ENCODE assay signal across 33 cellular contexts in genomic region chr7:72445580-72445979, GRCh38. TPM values are rescaled to one million over a fixed set of nuclear protein-coding genes. Genes with fewer than 3 reads are reported as not detected.
"Had no signal": no experiment of that assay in that cellular context is flagged by ENCODE, and none has a peak within 500 bp of the region (broad histone marks: within the 10 kb centered on the region; RNA-seq: fewer than 3 reads in every experiment).

No MANE protein-coding gene starts in this region.

- H3K4me3 Mint-ChIP-seq: dendritic cell treated with granulocyte-macrophage colony-stimulating factor and Interleukin-4, amounts not matched to agents 40 ng/mL and 50 ng/mL, for 4 days; mesothelial cell of epicardium; naive B cell; natural killer cell treated with Interleukin-12 subunit alpha and Interleukin-12 subunit beta and Interleukin-15 and Interleukin-18, amount 100 ng/mL, for 72 hours; neural progenitor cell; stimulated activated naive B cell treated with anti-CD40 and anti-IgM and Interleukin-4, amounts not matched to agents 10 μg/mL and 1 μg/mL and 100 μg/mL, for 72 hours; stimulated activated naive CD8-positive, alpha-beta T cell treated with anti-CD3 and anti-CD28 coated beads, Interleukin-15, Interleukin-2, amounts not matched to agents 100 ng/mL and 50 ng/mL, for 24 hours had no signal

- H3K4me1 Mint-ChIP-seq: mesothelial cell of epicardium had no signal

- H3K9me3 Mint-ChIP-seq: dendritic cell treated with granulocyte-macrophage colony-stimulating factor and Interleukin-4, amounts not matched to agents 40 ng/mL and 50 ng/mL, for 4 days; mesothelial cell of epicardium; natural killer cell treated with Interleukin-12 subunit alpha and Interleukin-12 subunit beta and Interleukin-15 and Interleukin-18, amount 100 ng/mL, for 72 hours; neural progenitor cell; stimulated activated naive B cell treated with anti-CD40 and anti-IgM and Interleukin-4, amounts not matched to agents 10 μg/mL and 1 μg/mL and 100 μg/mL, for 72 hours had no signal

- H3K36me3 Mint-ChIP-seq: mesothelial cell of epicardium; naive B cell; natural killer cell treated with Interleukin-12 subunit alpha and Interleukin-12 subunit beta and Interleukin-15 and Interleukin-18, amount 100 ng/mL, for 72 hours; neural progenitor cell; stimulated activated naive B cell treated with anti-CD40 and anti-IgM and Interleukin-4, amounts not matched to agents 10 μg/mL and 1 μg/mL and 100 μg/mL, for 72 hours had no signal

- H3K4me3 ChIP-seq: colonic mucosa, esophagus muscularis mucosa, gastroesophageal sphincter, heart left ventricle, hepatocyte, left lung, mucosa of descending colon, neural progenitor cell, psoas muscle, skin epidermis, thoracic aorta, tibial nerve, upper lobe of left lung, vagina had no signal

- H3K36me3 ChIP-seq: colonic mucosa, esophagus muscularis mucosa, gastroesophageal sphincter, heart left ventricle, left lung, neural progenitor cell, thoracic aorta, tibial nerve, upper lobe of left lung, vagina had no signal

- FAIRE-seq: endothelial cell of umbilical vein, kidney had no signal

- H2AFZ ChIP-seq: hepatocyte, neural progenitor cell had no signal

- ATAC-seq: foreskin keratinocyte; gastroesophageal sphincter; heart left ventricle; left cardiac atrium; left lung; mucosa of descending colon; natural killer cell treated with Interleukin-12 subunit alpha and Interleukin-12 subunit beta and Interleukin-15 and Interleukin-18, amount 100 ng/mL, for 72 hours; psoas muscle; right cardiac atrium had no signal

- DNase-seq: colonic mucosa; effector memory CD4-positive, alpha-beta T cell; foreskin keratinocyte; heart left ventricle; kidney; left cardiac atrium; left lung; mesenchymal stem cell; mucosa of descending colon; naive B cell; psoas muscle; right cardiac atrium; stimulated activated CD4-positive, alpha-beta T cell treated with anti-CD3 and anti-CD28 coated beads, Interleukin-15, amount 100 ng/mL, for 24 hours; stimulated activated CD4-positive, alpha-beta T cell treated with anti-CD3 and anti-CD28 coated beads, Interleukin-2, amount 100 ng/mL, for 48 hours; stimulated activated naive B cell treated with anti-CD40 and anti-IgM and Interleukin-4, amounts not matched to agents 10 μg/mL and 1 μg/mL and 100 μg/mL, for 72 hours; upper lobe of left lung had no signal

- H3K9ac ChIP-seq: neural progenitor cell had no signal

- H3K4me1 ChIP-seq: colonic mucosa, foreskin keratinocyte, gastroesophageal sphincter, left lung, psoas muscle, tibial nerve, upper lobe of left lung, vagina had no signal

- H3K27me3 ChIP-seq: colonic mucosa, foreskin keratinocyte, tibial nerve, upper lobe of left lung, vagina had no signal

- H3K27ac ChIP-seq: colonic mucosa, esophagus muscularis mucosa, foreskin keratinocyte, gastroesophageal sphincter, heart left ventricle, left lung, neural progenitor cell, psoas muscle, skin epidermis, thoracic aorta, tibial nerve, upper lobe of left lung, vagina had no signal

- H3K79me2 ChIP-seq: hepatocyte had no signal

- H3K9me3 ChIP-seq: colonic mucosa, esophagus muscularis mucosa, gastroesophageal sphincter, heart left ventricle, left lung, mucosa of descending colon, psoas muscle, thoracic aorta, tibial nerve, upper lobe of left lung, vagina had no signal

- H3K4me2 ChIP-seq: hepatocyte, neural progenitor cell had no signal

- H3K27ac Mint-ChIP-seq: dendritic cell treated with granulocyte-macrophage colony-stimulating factor and Interleukin-4, amounts not matched to agents 40 ng/mL and 50 ng/mL, for 4 days; mesothelial cell of epicardium; naive B cell; natural killer cell treated with Interleukin-12 subunit alpha and Interleukin-12 subunit beta and Interleukin-15 and Interleukin-18, amount 100 ng/mL, for 72 hours; neural progenitor cell; stimulated activated naive B cell treated with anti-CD40 and anti-IgM and Interleukin-4, amounts not matched to agents 10 μg/mL and 1 μg/mL and 100 μg/mL, for 72 hours; stimulated activated naive CD8-positive, alpha-beta T cell treated with anti-CD3 and anti-CD28 coated beads, Interleukin-15, Interleukin-2, amounts not matched to agents 100 ng/mL and 50 ng/mL, for 24 hours had no signal

RNA-seq across cellular contexts. Expression of gene CALN1, which starts 33.4 kb away (rescaled TPM):
- total RNA-seq: endothelial cell of umbilical vein; epithelial cell of proximal tubule; fibroblast of lung; foreskin keratinocyte; heart left ventricle; kidney; left cardiac atrium; left lung; mucosa of descending colon; natural killer cell treated with Interleukin-12 subunit alpha and Interleukin-12 subunit beta and Interleukin-15 and Interleukin-18, amount 100 ng/mL, for 72 hours; osteocyte; renal cortical epithelial cell; right cardiac atrium; thoracic aorta had no signal
- polyA plus RNA-seq: endothelial cell of umbilical vein, fibroblast of lung, foreskin keratinocyte, heart left ventricle, right cardiac atrium had no signal
